ENCODE assay signal across 13 cellular contexts in the genomic region with DNA sequence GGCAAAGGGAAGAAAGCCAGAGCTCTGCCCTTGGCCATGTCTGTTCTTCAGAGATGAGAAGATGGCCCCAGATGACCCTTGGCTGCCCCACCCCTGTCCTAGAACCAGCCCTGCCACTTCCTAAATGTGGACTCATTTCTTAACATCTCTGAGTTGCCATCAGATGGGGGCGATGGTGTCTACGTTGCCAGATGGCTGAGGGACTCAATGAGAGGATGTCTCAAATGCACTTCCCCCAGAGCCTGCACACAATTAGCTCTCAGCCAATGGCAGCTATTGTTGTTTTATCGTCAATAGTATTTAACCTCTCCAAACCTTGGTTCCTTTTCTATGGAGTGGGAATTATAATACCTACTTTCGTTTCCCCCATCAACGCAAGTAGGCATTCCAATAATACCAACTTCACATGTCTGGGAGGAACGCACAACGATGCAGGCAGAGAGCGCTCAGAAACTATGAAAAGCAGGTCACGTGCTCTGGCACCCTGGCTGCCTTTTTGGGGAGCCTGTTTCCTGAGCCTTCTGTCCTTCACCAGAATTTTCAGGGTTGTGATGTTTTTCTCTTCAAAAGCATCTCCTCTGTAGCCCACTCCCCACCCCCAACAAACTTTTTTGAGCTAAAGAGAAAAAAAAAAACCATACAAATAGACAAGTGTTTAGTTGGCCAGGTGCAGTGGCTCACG.
DNase-seq lines count a peak whose midpoint lies in the region; ATAC-seq and TF ChIP-seq lines count a peak whose summit lies in the region.
"Had no signal": no experiment of that assay in that cellular context is flagged by ENCODE, and none has a peak within 500 bp of the region (broad histone marks: within the 10 kb centered on the region; RNA-seq: fewer than 3 reads in every experiment).

No MANE protein-coding gene starts in this region.

- DNase-seq in GM23338 (ENCODE audit: low spot score) (peak; percentile 18), SK-MEL-5 (ENCODE audit: low read depth, low spot score) (peak; percentile 17), fibroblast of villous mesenchyme (ENCODE audit: low read depth) (no peak), gastrocnemius medialis (no peak), NCI-H2227 (lab: John Stamatoyannopoulos, UW; ENCODE audit: unreplicated experiment) (no peak)
- DNase-seq in activated T-cell treated with anti-CD3 and anti-CD28 coated beads, Interleukin-2, amount 50 U/mL, for 4 hours, result no peak
- DNase-seq: aorta; CD8-positive, alpha-beta memory T cell; NCI-H446; stimulated activated CD4-positive, alpha-beta T cell treated with anti-CD3 and anti-CD28 coated beads, Interleukin-2, amount 100 ng/mL, for 48 hours; stimulated activated naive CD8-positive, alpha-beta T cell treated with anti-CD3 and anti-CD28 coated beads, Interleukin-15, amount 100 ng/mL, for 72 hours had no signal

- no peaks in the 10 kb centered on the region for H3K36me3 Mint-ChIP-seq in GM23338 (ENCODE audit: low read depth)
- no peaks in the 10 kb centered on the region for H3K36me3 Mint-ChIP-seq in activated T-cell treated with anti-CD3 and anti-CD28 coated beads, Interleukin-2, amount 50 U/mL, for 4 hours (ENCODE audit: insufficient read depth)

- H3K27me3 Mint-ChIP-seq in GM23338 (ENCODE audit: insufficient read depth, low read depth, poor library complexity), result peaks cover 4% of the 10 kb centered on the region
- H3K27me3 Mint-ChIP-seq in activated T-cell treated with anti-CD3 and anti-CD28 coated beads, Interleukin-2, amount 50 U/mL, for 4 hours (ENCODE audit: low read depth), result peaks cover 2% of the 10 kb centered on the region

- TF ChIP-seq CTCF in GM23338 (conservative IDR thresholded peaks at IDR 0.05; ENCODE audit: low read depth in 2 of 2), result peak in 1 of 2 experiments; percentile 48; a peak in 2 of 4 replicates
- peak; percentile 6 for TF ChIP-seq CTCF in fibroblast of villous mesenchyme (IDR thresholded peaks at IDR 0.05; ENCODE audit: insufficient read depth, low read depth, low read length)
- TF ChIP-seq CTCF in gastrocnemius medialis (IDR thresholded peaks at IDR 0.05 in 4 of 5, conservative IDR thresholded peaks at IDR 0.05 in 1 of 5), result no peak

- H3K9me3 Mint-ChIP-seq in GM23338, result no peaks in the 10 kb centered on the region; the same call in 2 of the 3 replicates
- no peaks in the 10 kb centered on the region for H3K9me3 Mint-ChIP-seq in activated T-cell treated with anti-CD3 and anti-CD28 coated beads, Interleukin-2, amount 50 U/mL, for 4 hours
- H3K9me3 Mint-ChIP-seq: CD8-positive, alpha-beta memory T cell; stimulated activated naive CD8-positive, alpha-beta T cell treated with anti-CD3 and anti-CD28 coated beads, Interleukin-15, amount 100 ng/mL, for 72 hours had no signal

- no peaks in the 10 kb centered on the region for H3K9me3 ChIP-seq in gastrocnemius medialis

- no peak overlapping the region for H3K27ac Mint-ChIP-seq in GM23338
- H3K27ac Mint-ChIP-seq: CD8-positive, alpha-beta memory T cell; stimulated activated naive CD8-positive, alpha-beta T cell treated with anti-CD3 and anti-CD28 coated beads, Interleukin-15, amount 100 ng/mL, for 72 hours had no signal

- H2AFZ ChIP-seq in GM23338, result no peak overlapping the region

- H3K9me2 ChIP-seq in GM23338 (ENCODE audit: insufficient read depth), result no peaks in the 10 kb centered on the region; the same call in 1 of the 2 replicates

- no peak overlapping the region for H3K4me3 Mint-ChIP-seq in GM23338
- H3K4me3 Mint-ChIP-seq in activated T-cell treated with anti-CD3 and anti-CD28 coated beads, Interleukin-2, amount 50 U/mL, for 4 hours, result no peak overlapping the region
- H3K4me3 Mint-ChIP-seq: CD8-positive, alpha-beta memory T cell; stimulated activated naive CD8-positive, alpha-beta T cell treated with anti-CD3 and anti-CD28 coated beads, Interleukin-15, amount 100 ng/mL, for 72 hours had no signal

- H3K4me1 Mint-ChIP-seq in GM23338, result peaks cover 3% of the 10 kb centered on the region
- H3K4me1 Mint-ChIP-seq in activated T-cell treated with anti-CD3 and anti-CD28 coated beads, Interleukin-2, amount 50 U/mL, for 4 hours (ENCODE audit: low read depth), result no peaks in the 10 kb centered on the region
- H3K4me1 Mint-ChIP-seq: CD8-positive, alpha-beta memory T cell had no signal

- no peak overlapping the region for H3K4me3 ChIP-seq in GM23338
- H3K4me3 ChIP-seq in fibroblast of villous mesenchyme (ENCODE audit: low read depth, low read length), result no peak overlapping the region
- H3K4me3 ChIP-seq in gastrocnemius medialis, result no peak overlapping the region

- no peaks in the 10 kb centered on the region for H3K79me2 ChIP-seq in GM23338 (replicated peaks; ENCODE audit: insufficient read depth)

- 0 out of 2 replicates have a peak, but pooled peaks cover 4% of the 10 kb centered on the region for H3K4me1 ChIP-seq in GM23338 (ENCODE audit: insufficient read depth)
- H3K4me1 ChIP-seq in gastrocnemius medialis, result peaks cover 37 to 55% of the 10 kb centered on the region in 2 donors

- H3K36me3 ChIP-seq in GM23338 (ENCODE audit: insufficient read depth), result no peaks in the 10 kb centered on the region
- no peaks in the 10 kb centered on the region for H3K36me3 ChIP-seq in gastrocnemius medialis

- no peak overlapping the region for H3K4me2 ChIP-seq in GM23338

- H4K20me1 ChIP-seq in GM23338 (replicated peaks; ENCODE audit: insufficient read depth), result no peaks in the 10 kb centered on the region

- H3K27me3 ChIP-seq in GM23338 (ENCODE audit: insufficient read depth), result no peaks in the 10 kb centered on the region
- H3K27me3 ChIP-seq in gastrocnemius medialis, result no peaks in the 10 kb centered on the region

- H3F3A ChIP-seq in GM23338 (replicated peaks; ENCODE audit: low read depth), result no peaks in the 10 kb centered on the region

- no peak overlapping the region for H3K27ac ChIP-seq in GM23338 (ENCODE audit: low read depth)
- H3K27ac ChIP-seq in gastrocnemius medialis, result peak overlapping the region; percentile 65 to 80 (median 70)

- in situ Hi-C loops in SK-MEL-5 (cut with HindIII; ENCODE audit: low pct_unique_long_range_greater_than_20kb, low sequenced_read_pairs), result no loop called here
- in situ Hi-C loops in gastrocnemius medialis (cut with MboI; ENCODE audit: low sequenced_read_pairs in 4 of 4), result loop anchor here in 2 of 4 donors (10.0 kb wide), 1 partner anchor 60 kb away; no protein-coding TSS in a partner anchor

- ATAC-seq in GM23338 (no peak), gastrocnemius medialis (no peak), GM19463 (IDR thresholded peaks at IDR 0.05; ENCODE audit: unreplicated experiment) (no peak), HG03354 (IDR thresholded peaks at IDR 0.05; ENCODE audit: poor library complexity, severe bottlenecking, unreplicated experiment) (no peak)
- no peak for ATAC-seq in activated T-cell treated with anti-CD3 and anti-CD28 coated beads, Interleukin-2, amount 50 U/mL, for 4 hours
- ATAC-seq: stimulated activated naive CD8-positive, alpha-beta T cell treated with anti-CD3 and anti-CD28 coated beads, Interleukin-15, amount 100 ng/mL, for 72 hours had no signal

- no peak for TF ChIP-seq POLR2A in gastrocnemius medialis (IDR thresholded peaks at IDR 0.05)

- intact Hi-C loops in gastrocnemius medialis (cut with DNase I; ENCODE audit: low total_unique reads), result no loop called here

TF ChIP-seq in GM23338, 12 proteins besides CTCF, POLR2A, EP300 and RAD21 (continues in another document):
- TF ChIP-seq, protein P1, sequence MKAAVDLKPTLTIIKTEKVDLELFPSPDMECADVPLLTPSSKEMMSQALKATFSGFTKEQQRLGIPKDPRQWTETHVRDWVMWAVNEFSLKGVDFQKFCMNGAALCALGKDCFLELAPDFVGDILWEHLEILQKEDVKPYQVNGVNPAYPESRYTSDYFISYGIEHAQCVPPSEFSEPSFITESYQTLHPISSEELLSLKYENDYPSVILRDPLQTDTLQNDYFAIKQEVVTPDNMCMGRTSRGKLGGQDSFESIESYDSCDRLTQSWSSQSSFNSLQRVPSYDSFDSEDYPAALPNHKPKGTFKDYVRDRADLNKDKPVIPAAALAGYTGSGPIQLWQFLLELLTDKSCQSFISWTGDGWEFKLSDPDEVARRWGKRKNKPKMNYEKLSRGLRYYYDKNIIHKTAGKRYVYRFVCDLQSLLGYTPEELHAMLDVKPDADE (IDR thresholded peaks at IDR 0.05), result no peak
- TF ChIP-seq JUNB (IDR thresholded peaks at IDR 0.05; ENCODE audit: unreplicated experiment), result no peak

Comparison
In these comparisons a context has a peak if more than half of its experiments do, and no peak if none do; other contexts are left out.
1. DNase-seq: peak in GM23338 (single experiment) and SK-MEL-5 (single experiment); none in fibroblast of villous mesenchyme (single experiment), gastrocnemius medialis (0 of 2), activated T-cell treated with anti-CD3 and anti-CD28 coated beads, Interleukin-2, amount 50 U/mL, for 4 hours (single experiment) and NCI-H2227 (single experiment).